ENCODE assay signal across 27 cellular contexts in genomic region chr12:132169376-132169775, GRCh38. TPM values are rescaled to one million over a fixed set of nuclear protein-coding genes. Genes with fewer than 3 reads are reported as not detected.
DNase-seq lines count a peak whose midpoint lies in the region; TF ChIP-seq lines count a peak whose summit lies in the region.
"Had no signal": no experiment of that assay in that cellular context is flagged by ENCODE, and none has a peak within 500 bp of the region (broad histone marks: within the 10 kb centered on the region; RNA-seq: fewer than 3 reads in every experiment).

No MANE protein-coding gene starts in this region.

- H3K4me1 ChIP-seq in osteoblast (ENCODE audit: insufficient read depth, low read length) = peaks cover 14% of the 10 kb centered on the region
- H3K4me1 ChIP-seq: upper lobe of left lung had no signal

- TF ChIP-seq CTCF in osteoblast (IDR thresholded peaks at IDR 0.05; ENCODE audit: extremely low read depth, low read depth, low read length) = no peak
- no peak for TF ChIP-seq CTCF in WERI-Rb-1 (IDR thresholded peaks at IDR 0.05; ENCODE audit: low read depth, low read length)

- H3K4me2 ChIP-seq in osteoblast (ENCODE audit: insufficient read depth, low read length) = peak overlapping the region; percentile 37

- H3K9ac ChIP-seq in SK-N-MC (ENCODE audit: insufficient read length) = no peak overlapping the region

- H3K9me3 ChIP-seq in SK-N-MC (ENCODE audit: low read depth, low read length) = no peaks in the 10 kb centered on the region
- no peaks in the 10 kb centered on the region for H3K9me3 ChIP-seq in osteoblast (ENCODE audit: low read depth, low read length)
- H3K9me3 ChIP-seq in WERI-Rb-1 (ENCODE audit: severe bottlenecking) = no peaks in the 10 kb centered on the region
- H3K9me3 ChIP-seq: suprapubic skin, upper lobe of left lung had no signal

- no peak overlapping the region for H2AFZ ChIP-seq in osteoblast (ENCODE audit: low read length)

- DNase-seq in NCI-H2196 (lab: John Stamatoyannopoulos, UW; ENCODE audit: unreplicated experiment) (peak; percentile 62), NCI-H2196 treated with DMSO at 0.1 percent for 48 hours (lab: John Stamatoyannopoulos, UW; ENCODE audit: unreplicated experiment) (no peak), COLO668 (lab: John Stamatoyannopoulos, UW; ENCODE audit: unreplicated experiment) (peak; percentile 51), SK-N-MC (ENCODE audit: low read depth, low spot score) (no peak), osteoblast (ENCODE audit: insufficient read length, low spot score, missing footprints) (no peak), WERI-Rb-1 (no peak), H4 (ENCODE audit: low spot score) (no peak), ACHN (no peak)
- DNase-seq: activated CD4-positive, alpha-beta memory T cell treated with anti-CD3 and anti-CD28 coated beads for 36 hours; activated CD4-positive, alpha-beta T cell treated with anti-CD3 and anti-CD28 coated beads for 1 hour; activated T-cell treated with anti-CD3 and anti-CD28 coated beads, Interleukin-2, amount 50 U/mL, for 72 hours; AML-193; central memory CD4-positive, alpha-beta T cell; effector memory CD8-positive, alpha-beta T cell; KBM-7; midbrain; naive thymus-derived CD4-positive, alpha-beta T cell; NCI-H1092; NCI-H1694 treated with DMSO at 0.1 percent for 48 hours; NCI-H2171; NCI-H510A treated with DMSO at 0.1 percent for 48 hours; NK-92 treated with Interleukin-12 subunit alpha and Interleukin-12 subunit beta, amount 100 ng/mL, for 24 hours; nucleus accumbens; SHP77 treated with DMSO at 0.1 percent for 48 hours; stimulated activated naive B cell treated with anti-CD40 and anti-IgM and Interleukin-4, amounts not matched to agents 10 μg/mL and 1 μg/mL and 100 μg/mL, for 72 hours had no signal

- H3K36me3 ChIP-seq in SK-N-MC (ENCODE audit: insufficient read depth, low read length) (no peaks in the 10 kb centered on the region), osteoblast (ENCODE audit: insufficient read depth, low read length) (no peaks in the 10 kb centered on the region), WERI-Rb-1 (no peaks in the 10 kb centered on the region)
- H3K36me3 ChIP-seq: suprapubic skin, upper lobe of left lung had no signal

- H3K79me2 ChIP-seq in osteoblast (ENCODE audit: insufficient read depth, low read length) = no peaks in the 10 kb centered on the region

- H3K4me3 ChIP-seq in SK-N-MC = no peak overlapping the region
- no peak overlapping the region for H3K4me3 ChIP-seq in osteoblast (ENCODE audit: insufficient read depth, low read length)
- H3K4me3 ChIP-seq in WERI-Rb-1 (ENCODE audit: low read depth, low read length) = no peak overlapping the region
- H3K4me3 ChIP-seq: suprapubic skin, upper lobe of left lung had no signal

- in situ Hi-C loops in ACHN (cut with HindIII; ENCODE audit: low pct_ligation_motif_present, low pct_unique_long_range_greater_than_20kb, low sequenced_read_pairs) = no loop called here

- no peaks in the 10 kb centered on the region for H3K27me3 ChIP-seq in osteoblast (ENCODE audit: insufficient read depth, low read length)
- no peaks in the 10 kb centered on the region for H3K27me3 ChIP-seq in WERI-Rb-1 (ENCODE audit: insufficient read depth, low read depth, severe bottlenecking)

- H3K27ac ChIP-seq in SK-N-MC (0 out of 2 replicates have a peak overlapping the region, but pooled peaks have one; percentile 85), osteoblast (ENCODE audit: low read depth, low read length) (no peak overlapping the region), WERI-Rb-1 (no peak overlapping the region)
- H3K27ac ChIP-seq: suprapubic skin, upper lobe of left lung had no signal

- H4K20me1 ChIP-seq in osteoblast (ENCODE audit: insufficient read depth, low read length) = no peaks in the 10 kb centered on the region

RNA-seq across cellular contexts. Expression of gene NOC4L, which starts 25.1 kb away (rescaled TPM):
- total RNA-seq in osteoblast = 7.7 and 11.2 TPM in 2 replicates
- 10.5 and 13.4 TPM in 2 replicates for total RNA-seq in H4 (2014; rRNA removed; shearing (Covaris generic))

RNA-seq across cellular contexts. Expression of gene DDX51, which starts 25.3 kb away (rescaled TPM):
- total RNA-seq in osteoblast = 6.2 and 7.4 TPM in 2 replicates
- total RNA-seq in H4 (2014; rRNA removed; shearing (Covaris generic)) = 3.9 and 4.2 TPM in 2 replicates

Comparison
In these comparisons a context has a peak if more than half of its experiments do, and no peak if none do; other contexts are left out.
1. DNase-seq: peak in NCI-H2196 (single experiment) and COLO668 (single experiment); none in NCI-H2196 treated with DMSO at 0.1 percent for 48 hours (single experiment), SK-N-MC (single experiment), osteoblast (single experiment), WERI-Rb-1 (single experiment), H4 (single experiment) and ACHN (single experiment).